15 cellular contexts compared by ENCODE assay signal in the genomic region with DNA sequence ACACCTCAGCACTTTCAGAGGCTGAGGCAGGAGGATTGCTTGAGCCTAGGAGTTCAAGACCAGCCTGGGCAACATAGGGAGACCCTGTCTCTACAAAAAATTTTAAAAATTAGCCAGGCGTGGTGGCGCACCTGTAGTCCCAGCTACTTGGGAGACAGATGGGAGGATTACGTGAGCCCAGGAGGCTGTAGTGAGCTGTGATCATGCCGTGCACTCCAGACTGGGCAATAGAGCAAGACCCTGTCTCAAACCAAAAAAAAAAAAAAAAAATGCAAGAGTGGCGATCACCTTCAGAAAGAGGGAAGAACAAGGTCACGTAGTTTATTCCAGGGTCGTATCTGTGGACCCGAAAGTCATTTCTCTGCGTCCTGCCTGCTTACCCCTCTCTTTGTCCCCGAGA. TPM values are rescaled to one million over a fixed set of nuclear protein-coding genes. Genes with fewer than 3 reads are reported as not detected.
"Had no signal": no experiment of that assay in that cellular context is flagged by ENCODE, and none has a peak within 500 bp of the region (broad histone marks: within the 10 kb centered on the region; RNA-seq: fewer than 3 reads in every experiment).

No MANE protein-coding gene starts in this region.

RNA-seq across cellular contexts. Expression of a gene that starts 16.6 kb away (rescaled TPM):
- total RNA-seq: activated B cell treated with CpG ODN at 0.5 μM for 24 hours; activated CD4-positive, alpha-beta memory T cell treated with anti-CD3 and anti-CD28 coated beads, Interleukin-2, amount 10 ng/mL, durations not matched to agents 7 days and 5 days; activated CD4-positive, alpha-beta T cell treated with anti-CD3 and anti-CD28 coated beads, Interleukin-2, amount 10 ng/mL, durations not matched to agents 24 days and 14 days; activated CD8-positive, alpha-beta memory T cell treated with anti-CD3 and anti-CD28 coated beads, Interleukin-2, amount 10 ng/mL, durations not matched to agents 7 days and 5 days; activated CD8-positive, alpha-beta T cell treated with anti-CD3 and anti-CD28 coated beads, Interleukin-2, amount 10 ng/mL, durations not matched to agents 7 days and 5 days; activated naive CD8-positive, alpha-beta T cell treated with anti-CD3 and anti-CD28 coated beads, Interleukin-2, amount 10 ng/mL, durations not matched to agents 7 days and 5 days; activated T-helper 2 cell treated with anti-CD3 and anti-CD28 coated beads, Interferon-gamma antibody, Interleukin-2, Interleukin-4, amounts not matched to agents 10 μg/mL and 5 μg/mL and 100 μg/mL, durations not matched to agents 14 hours and 24 hours and 36 hours; ascending aorta; cardiac muscle cell; cerebellum; T-cell; T-helper 1 cell treated with Interleukin-12 subunit alpha and Interleukin-12 subunit beta and Interleukin-4 antibody, amounts not matched to agents 30 ng/mL and 1 ng/mL, for 36 hours; T-helper 17 cell; T-helper 2 cell treated with Interferon-gamma antibody and Interleukin-4, amounts not matched to agents 100 ng/mL and 5 ng/mL, for 36 hours had no signal
- polyA plus RNA-seq: adipose tissue, cardiac muscle cell had no signal
